Comparison of ENCODE assay signal across 1 cellular context in the genomic region with DNA sequence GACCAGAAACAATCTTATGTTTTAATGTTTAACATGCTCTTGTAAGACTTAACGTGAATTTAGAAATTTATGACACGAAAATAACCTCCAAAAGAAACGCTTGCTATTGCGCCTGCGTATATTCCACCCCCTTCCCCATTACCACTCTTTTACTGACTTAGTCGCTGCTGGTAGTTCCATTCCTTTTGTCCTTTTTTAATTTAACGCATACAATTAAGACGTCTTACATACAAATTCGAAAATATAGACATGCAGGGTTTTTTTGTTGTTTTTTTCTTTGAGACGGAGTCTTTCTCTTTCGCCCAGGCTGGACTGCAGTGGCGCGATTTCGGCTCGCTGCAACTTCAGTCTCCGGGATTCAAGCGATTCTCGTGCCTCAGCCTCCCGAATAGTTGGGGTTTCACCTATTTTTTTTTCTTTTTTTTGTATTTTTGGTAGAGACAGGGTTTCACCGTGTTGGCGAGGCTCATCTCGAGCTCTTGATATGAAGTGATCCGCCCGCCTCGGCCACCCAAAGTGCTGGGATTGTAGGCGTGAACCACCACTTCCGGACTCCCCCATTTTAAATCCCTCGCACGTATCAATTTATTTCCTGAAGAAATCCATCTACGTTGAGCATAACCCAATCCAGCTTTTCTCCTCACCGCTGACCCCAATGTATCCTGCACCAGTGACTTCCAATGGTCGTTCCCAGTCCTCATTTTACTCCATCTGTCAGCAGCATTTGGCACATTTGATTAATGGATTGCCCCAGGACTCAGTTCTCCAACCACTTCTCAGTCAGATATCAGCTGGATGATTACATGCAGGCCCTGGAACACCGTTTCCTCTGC.
TF ChIP-seq lines count a peak whose summit lies in the region.

No MANE protein-coding gene starts in this region.

TF ChIP-seq in HEK293, 187 proteins besides CTCF, POLR2A, EP300 and RAD21 (continued from another document and continues in another):
- TF ChIP-seq, protein P1, sequence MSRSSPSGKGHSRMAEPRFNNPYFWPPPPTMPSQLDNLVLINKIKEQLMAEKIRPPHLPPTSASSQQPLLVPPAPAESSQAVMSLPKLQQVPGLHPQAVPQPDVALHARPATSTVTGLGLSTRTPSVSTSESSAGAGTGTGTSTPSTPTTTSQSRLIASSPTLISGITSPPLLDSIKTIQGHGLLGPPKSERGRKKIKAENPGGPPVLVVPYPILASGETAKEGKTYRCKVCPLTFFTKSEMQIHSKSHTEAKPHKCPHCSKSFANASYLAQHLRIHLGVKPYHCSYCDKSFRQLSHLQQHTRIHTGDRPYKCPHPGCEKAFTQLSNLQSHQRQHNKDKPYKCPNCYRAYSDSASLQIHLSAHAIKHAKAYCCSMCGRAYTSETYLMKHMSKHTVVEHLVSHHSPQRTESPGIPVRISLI (tag by site-specific recombination; IDR thresholded peaks at IDR 0.05): peak; percentile 42; the same call in 1 of the 2 replicates
- TF ChIP-seq, protein P2, sequence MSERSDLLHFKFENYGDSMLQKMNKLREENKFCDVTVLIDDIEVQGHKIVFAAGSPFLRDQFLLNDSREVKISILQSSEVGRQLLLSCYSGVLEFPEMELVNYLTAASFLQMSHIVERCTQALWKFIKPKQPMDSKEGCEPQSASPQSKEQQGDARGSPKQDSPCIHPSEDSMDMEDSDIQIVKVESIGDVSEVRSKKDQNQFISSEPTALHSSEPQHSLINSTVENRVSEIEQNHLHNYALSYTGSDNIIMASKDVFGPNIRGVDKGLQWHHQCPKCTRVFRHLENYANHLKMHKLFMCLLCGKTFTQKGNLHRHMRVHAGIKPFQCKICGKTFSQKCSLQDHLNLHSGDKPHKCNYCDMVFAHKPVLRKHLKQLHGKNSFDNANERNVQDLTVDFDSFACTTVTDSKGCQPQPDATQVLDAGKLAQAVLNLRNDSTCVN (tag by site-specific recombination; optimal IDR thresholded peaks at IDR 0.05): peak; percentile 18
- no peak for TF ChIP-seq ZSCAN16 (tag by site-specific recombination; IDR thresholded peaks at IDR 0.05)
- TF ChIP-seq ZNF157 (tag by site-specific recombination; IDR thresholded peaks at IDR 0.05): no peak
- no peak for TF ChIP-seq GLIS1 (tag by site-specific recombination; IDR thresholded peaks at IDR 0.05)
- no peak for TF ChIP-seq ZNF48 (tag by site-specific recombination; IDR thresholded peaks at IDR 0.05)
- no peak for TF ChIP-seq ZNF792 (tag by site-specific recombination; IDR thresholded peaks at IDR 0.05)
- no peak for TF ChIP-seq ZNF629 (tag by site-specific recombination; IDR thresholded peaks at IDR 0.05)
- no peak for TF ChIP-seq ZNF426 (tag by site-specific recombination; IDR thresholded peaks at IDR 0.05)
- peak; percentile 72; the same call in 1 of the 2 replicates for TF ChIP-seq MEIS1 (CRISPR knock-in tag; IDR thresholded peaks at IDR 0.05; ENCODE audit: borderline replicate concordance)
- TF ChIP-seq RBAK (tag by site-specific recombination; IDR thresholded peaks at IDR 0.05): no peak
- TF ChIP-seq HOXC10 (CRISPR knock-in tag; IDR thresholded peaks at IDR 0.05): no peak
- TF ChIP-seq, protein P3, sequence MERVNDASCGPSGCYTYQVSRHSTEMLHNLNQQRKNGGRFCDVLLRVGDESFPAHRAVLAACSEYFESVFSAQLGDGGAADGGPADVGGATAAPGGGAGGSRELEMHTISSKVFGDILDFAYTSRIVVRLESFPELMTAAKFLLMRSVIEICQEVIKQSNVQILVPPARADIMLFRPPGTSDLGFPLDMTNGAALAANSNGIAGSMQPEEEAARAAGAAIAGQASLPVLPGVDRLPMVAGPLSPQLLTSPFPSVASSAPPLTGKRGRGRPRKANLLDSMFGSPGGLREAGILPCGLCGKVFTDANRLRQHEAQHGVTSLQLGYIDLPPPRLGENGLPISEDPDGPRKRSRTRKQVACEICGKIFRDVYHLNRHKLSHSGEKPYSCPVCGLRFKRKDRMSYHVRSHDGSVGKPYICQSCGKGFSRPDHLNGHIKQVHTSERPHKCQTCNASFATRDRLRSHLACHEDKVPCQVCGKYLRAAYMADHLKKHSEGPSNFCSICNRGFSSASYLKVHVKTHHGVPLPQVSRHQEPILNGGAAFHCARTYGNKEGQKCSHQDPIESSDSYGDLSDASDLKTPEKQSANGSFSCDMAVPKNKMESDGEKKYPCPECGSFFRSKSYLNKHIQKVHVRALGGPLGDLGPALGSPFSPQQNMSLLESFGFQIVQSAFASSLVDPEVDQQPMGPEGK (tag by site-specific recombination; IDR thresholded peaks at IDR 0.05): peak; percentile 44
- TF ChIP-seq EGR2 (tag by site-specific recombination; IDR thresholded peaks at IDR 0.05; ENCODE audit: low read depth): no peak; the same call in 1 of the 2 replicates
- no peak for TF ChIP-seq ZNF530 (tag by site-specific recombination; IDR thresholded peaks at IDR 0.05; ENCODE audit: low read depth)
- TF ChIP-seq ZNF473 (tag by site-specific recombination; IDR thresholded peaks at IDR 0.05): no peak
- TF ChIP-seq ZNF843 (tag by site-specific recombination; IDR thresholded peaks at IDR 0.05): no peak
- no peak for TF ChIP-seq KLF1 (tag by site-specific recombination; IDR thresholded peaks at IDR 0.05)
- no peak for TF ChIP-seq PBX3 (CRISPR knock-in tag; IDR thresholded peaks at IDR 0.05)
- TF ChIP-seq ZSCAN23 (tag by site-specific recombination; IDR thresholded peaks at IDR 0.05): no peak
- no peak for TF ChIP-seq ZNF239 (tag by site-specific recombination; IDR thresholded peaks at IDR 0.05)
- no peak for TF ChIP-seq ZSCAN18 (tag by site-specific recombination; IDR thresholded peaks at IDR 0.05)
- TF ChIP-seq ZNF169 (tag by site-specific recombination; IDR thresholded peaks at IDR 0.05): no peak
- no peak for TF ChIP-seq ZNF510 (tag by site-specific recombination; IDR thresholded peaks at IDR 0.05; ENCODE audit: insufficient replicate concordance)
- no peak for TF ChIP-seq TCF7L2 (IDR thresholded peaks at IDR 0.05; ENCODE audit: borderline replicate concordance, low read depth, low read length)
- 0 out of 2 replicates have a peak, but pooled peaks have one; percentile 11 for TF ChIP-seq ZNF324 (tag by site-specific recombination; IDR thresholded peaks at IDR 0.05)
- TF ChIP-seq ZNF514 (tag by site-specific recombination; IDR thresholded peaks at IDR 0.05): no peak
- no peak for TF ChIP-seq ZNF138 (tag by site-specific recombination; IDR thresholded peaks at IDR 0.05; ENCODE audit: borderline replicate concordance)
- TF ChIP-seq, protein P4, sequence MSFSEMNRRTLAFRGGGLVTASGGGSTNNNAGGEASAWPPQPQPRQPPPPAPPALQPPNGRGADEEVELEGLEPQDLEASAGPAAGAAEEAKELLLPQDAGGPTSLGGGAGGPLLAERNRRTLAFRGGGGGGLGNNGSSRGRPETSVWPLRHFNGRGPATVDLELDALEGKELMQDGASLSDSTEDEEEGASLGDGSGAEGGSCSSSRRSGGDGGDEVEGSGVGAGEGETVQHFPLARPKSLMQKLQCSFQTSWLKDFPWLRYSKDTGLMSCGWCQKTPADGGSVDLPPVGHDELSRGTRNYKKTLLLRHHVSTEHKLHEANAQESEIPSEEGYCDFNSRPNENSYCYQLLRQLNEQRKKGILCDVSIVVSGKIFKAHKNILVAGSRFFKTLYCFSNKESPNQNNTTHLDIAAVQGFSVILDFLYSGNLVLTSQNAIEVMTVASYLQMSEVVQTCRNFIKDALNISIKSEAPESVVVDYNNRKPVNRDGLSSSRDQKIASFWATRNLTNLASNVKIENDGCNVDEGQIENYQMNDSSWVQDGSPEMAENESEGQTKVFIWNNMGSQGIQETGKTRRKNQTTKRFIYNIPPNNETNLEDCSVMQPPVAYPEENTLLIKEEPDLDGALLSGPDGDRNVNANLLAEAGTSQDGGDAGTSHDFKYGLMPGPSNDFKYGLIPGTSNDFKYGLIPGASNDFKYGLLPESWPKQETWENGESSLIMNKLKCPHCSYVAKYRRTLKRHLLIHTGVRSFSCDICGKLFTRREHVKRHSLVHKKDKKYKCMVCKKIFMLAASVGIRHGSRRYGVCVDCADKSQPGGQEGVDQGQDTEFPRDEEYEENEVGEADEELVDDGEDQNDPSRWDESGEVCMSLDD (tag by site-specific recombination; IDR thresholded peaks at IDR 0.05): 0 out of 2 replicates have a peak, but pooled peaks have one; percentile 51
- TF ChIP-seq, protein P5, sequence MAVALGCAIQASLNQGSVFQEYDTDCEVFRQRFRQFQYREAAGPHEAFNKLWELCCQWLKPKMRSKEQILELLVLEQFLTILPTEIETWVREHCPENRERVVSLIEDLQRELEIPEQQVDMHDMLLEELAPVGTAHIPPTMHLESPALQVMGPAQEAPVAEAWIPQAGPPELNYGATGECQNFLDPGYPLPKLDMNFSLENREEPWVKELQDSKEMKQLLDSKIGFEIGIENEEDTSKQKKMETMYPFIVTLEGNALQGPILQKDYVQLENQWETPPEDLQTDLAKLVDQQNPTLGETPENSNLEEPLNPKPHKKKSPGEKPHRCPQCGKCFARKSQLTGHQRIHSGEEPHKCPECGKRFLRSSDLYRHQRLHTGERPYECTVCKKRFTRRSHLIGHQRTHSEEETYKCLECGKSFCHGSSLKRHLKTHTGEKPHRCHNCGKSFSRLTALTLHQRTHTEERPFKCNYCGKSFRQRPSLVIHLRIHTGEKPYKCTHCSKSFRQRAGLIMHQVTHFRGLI (tag by site-specific recombination; IDR thresholded peaks at IDR 0.05): no peak
- TF ChIP-seq ZEB2 (tag by site-specific recombination; IDR thresholded peaks at IDR 0.05): peak; percentile 47; the same call in 1 of the 2 replicates
- no peak for TF ChIP-seq ZBTB7A (tag by site-specific recombination; IDR thresholded peaks at IDR 0.05; ENCODE audit: low read depth)
- no peak for TF ChIP-seq ZNF677 (tag by site-specific recombination; IDR thresholded peaks at IDR 0.05)
- 0 out of 2 replicates have a peak, but pooled peaks have one; percentile 24 for TF ChIP-seq SP7 (tag by site-specific recombination; IDR thresholded peaks at IDR 0.05)
- TF ChIP-seq ZSCAN5A (tag by site-specific recombination; IDR thresholded peaks at IDR 0.05): no peak
- 0 out of 2 replicates have a peak, but pooled peaks have one; percentile 3 for TF ChIP-seq ZBTB8A (tag by site-specific recombination; IDR thresholded peaks at IDR 0.05)
- TF ChIP-seq YY2 (tag by site-specific recombination; IDR thresholded peaks at IDR 0.05): no peak
- no peak for TF ChIP-seq ZNF529 (tag by site-specific recombination; IDR thresholded peaks at IDR 0.05; ENCODE audit: insufficient replicate concordance)
- TF ChIP-seq ZNF624 (tag by site-specific recombination; IDR thresholded peaks at IDR 0.05): no peak
- TF ChIP-seq ZNF558 (tag by site-specific recombination; IDR thresholded peaks at IDR 0.05): no peak
- 0 out of 2 replicates have a peak, but pooled peaks have one; percentile 12 for TF ChIP-seq KLF9 (tag by site-specific recombination; IDR thresholded peaks at IDR 0.05; ENCODE audit: low read depth)
- TF ChIP-seq GFI1B (tag by site-specific recombination; IDR thresholded peaks at IDR 0.05): no peak
- no peak for TF ChIP-seq ZNF549 (tag by site-specific recombination; IDR thresholded peaks at IDR 0.05)
- TF ChIP-seq, protein P6, sequence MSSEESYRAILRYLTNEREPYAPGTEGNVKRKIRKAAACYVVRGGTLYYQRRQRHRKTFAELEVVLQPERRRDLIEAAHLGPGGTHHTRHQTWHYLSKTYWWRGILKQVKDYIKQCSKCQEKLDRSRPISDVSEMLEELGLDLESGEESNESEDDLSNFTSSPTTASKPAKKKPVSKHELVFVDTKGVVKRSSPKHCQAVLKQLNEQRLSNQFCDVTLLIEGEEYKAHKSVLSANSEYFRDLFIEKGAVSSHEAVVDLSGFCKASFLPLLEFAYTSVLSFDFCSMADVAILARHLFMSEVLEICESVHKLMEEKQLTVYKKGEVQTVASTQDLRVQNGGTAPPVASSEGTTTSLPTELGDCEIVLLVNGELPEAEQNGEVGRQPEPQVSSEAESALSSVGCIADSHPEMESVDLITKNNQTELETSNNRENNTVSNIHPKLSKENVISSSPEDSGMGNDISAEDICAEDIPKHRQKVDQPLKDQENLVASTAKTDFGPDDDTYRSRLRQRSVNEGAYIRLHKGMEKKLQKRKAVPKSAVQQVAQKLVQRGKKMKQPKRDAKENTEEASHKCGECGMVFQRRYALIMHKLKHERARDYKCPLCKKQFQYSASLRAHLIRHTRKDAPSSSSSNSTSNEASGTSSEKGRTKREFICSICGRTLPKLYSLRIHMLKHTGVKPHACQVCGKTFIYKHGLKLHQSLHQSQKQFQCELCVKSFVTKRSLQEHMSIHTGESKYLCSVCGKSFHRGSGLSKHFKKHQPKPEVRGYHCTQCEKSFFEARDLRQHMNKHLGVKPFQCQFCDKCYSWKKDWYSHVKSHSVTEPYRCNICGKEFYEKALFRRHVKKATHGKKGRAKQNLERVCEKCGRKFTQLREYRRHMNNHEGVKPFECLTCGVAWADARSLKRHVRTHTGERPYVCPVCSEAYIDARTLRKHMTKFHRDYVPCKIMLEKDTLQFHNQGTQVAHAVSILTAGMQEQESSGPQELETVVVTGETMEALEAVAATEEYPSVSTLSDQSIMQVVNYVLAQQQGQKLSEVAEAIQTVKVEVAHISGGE (tag by site-specific recombination; conservative IDR thresholded peaks at IDR 0.05; ENCODE audit: low read depth): 0 out of 2 replicates have a peak, but pooled peaks have one; percentile 34
- TF ChIP-seq ZFP37 (tag by site-specific recombination; IDR thresholded peaks at IDR 0.05): no peak
- TF ChIP-seq TRIM28 (IDR thresholded peaks at IDR 0.05; ENCODE audit: borderline replicate concordance, low read length): 0 out of 2 replicates have a peak, but pooled peaks have one; percentile 21
